ENCODE assay signal across 8 cellular contexts in the genomic region with DNA sequence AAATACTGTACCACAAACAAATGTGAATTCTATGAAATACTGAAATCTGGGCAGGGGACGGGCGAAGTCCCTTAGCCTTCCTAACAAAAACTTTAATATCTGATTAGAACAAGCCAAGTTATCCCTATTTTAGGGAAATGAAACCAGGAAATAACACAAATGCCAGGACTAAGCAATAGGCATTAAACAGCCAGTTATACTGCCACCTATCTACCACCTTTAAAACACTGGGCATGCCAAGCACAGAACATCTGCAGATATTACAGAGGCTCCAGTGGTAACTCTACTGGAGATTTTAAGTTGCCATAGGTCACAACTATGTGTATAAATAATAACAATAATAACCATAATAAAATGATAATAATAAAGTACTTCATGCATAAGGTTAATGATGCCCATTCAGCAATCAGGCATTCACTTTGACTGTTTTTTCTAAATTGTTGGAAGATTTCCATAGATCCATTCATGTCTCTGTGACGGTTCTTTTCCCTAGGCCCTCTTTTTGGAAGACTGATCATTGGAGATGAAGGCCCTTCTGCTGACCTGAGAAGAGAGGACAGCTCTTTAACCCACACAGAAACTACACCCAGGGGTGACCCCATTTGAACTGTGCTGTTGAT.
A peak's percentile ranks its signal among the peaks of the same experiment; 100 is the strongest.
DNase-seq lines count a peak whose midpoint lies in the region; ATAC-seq and TF ChIP-seq lines count a peak whose summit lies in the region.

No MANE protein-coding gene starts in this region.

- no peaks in the 10 kb centered on the region for H3K36me3 Mint-ChIP-seq in glutamatergic neuron (ENCODE audit: unreplicated experiment)
- no peaks in the 10 kb centered on the region for H3K36me3 Mint-ChIP-seq in naive thymus-derived CD4-positive, alpha-beta T cell

- H3K4me3 Mint-ChIP-seq in glutamatergic neuron (ENCODE audit: unreplicated experiment) = no peak overlapping the region
- H3K4me3 Mint-ChIP-seq in naive thymus-derived CD4-positive, alpha-beta T cell = no peak overlapping the region

- BruUV-seq in A673 (replicated peaks; lab: Mats Ljungman, UMichigan) = no TSS peak

- H3K27me3 ChIP-seq in A673 (replicated peaks; ENCODE audit: insufficient read depth, low read depth, low read length, poor library complexity) = no peaks in the 10 kb centered on the region
- no peaks in the 10 kb centered on the region for H3K27me3 ChIP-seq in naive thymus-derived CD4-positive, alpha-beta T cell (ENCODE audit: control insufficient read depth in 2 of 2, insufficient read depth in 2 of 2, low read length in 2 of 2)

- H3K27me3 Mint-ChIP-seq in glutamatergic neuron (ENCODE audit: unreplicated experiment) = peaks cover 5% of the 10 kb centered on the region
- H3K27me3 Mint-ChIP-seq in naive thymus-derived CD4-positive, alpha-beta T cell = no peaks in the 10 kb centered on the region

- H3K9me3 Mint-ChIP-seq in glutamatergic neuron (ENCODE audit: unreplicated experiment) = peaks cover 3% of the 10 kb centered on the region
- H3K9me3 Mint-ChIP-seq in naive thymus-derived CD4-positive, alpha-beta T cell = peaks cover 0 to 5% (median 0%) of the 10 kb centered on the region in 11 donors

- ATAC-seq in GM19324 (IDR thresholded peaks at IDR 0.05; ENCODE audit: low FRiP score, unreplicated experiment) = no peak
- no peak for ATAC-seq in naive thymus-derived CD4-positive, alpha-beta T cell

- H3K27ac Mint-ChIP-seq in glutamatergic neuron (ENCODE audit: unreplicated experiment) = peak overlapping the region; percentile 38
- H3K27ac Mint-ChIP-seq in naive thymus-derived CD4-positive, alpha-beta T cell = no peak overlapping the region

- intact Hi-C loops in A673 (cut with micrococcal nuclease; ENCODE audit: unreplicated experiment) = loop anchor here (10.0 kb wide), 1 partner anchor 753 kb away; no protein-coding TSS in a partner anchor
- intact Hi-C loops in naive thymus-derived CD4-positive, alpha-beta T cell (cut with micrococcal nuclease) = no loop called here
- intact Hi-C loops in posterior vena cava (cut with DNase I) = no loop called here

- DNase-seq in A673 (ENCODE audit: low spot score) (peak; percentile 40), GM13977 (ENCODE audit: low spot score) (no peak), OCI-M1 (lab: John Stamatoyannopoulos, UW) (peak; percentile 40), glutamatergic neuron (no peak), NCI-H2029 (lab: John Stamatoyannopoulos, UW) (no peak), posterior vena cava (ENCODE audit: low spot score) (no peak)
- no peak for DNase-seq in naive thymus-derived CD4-positive, alpha-beta T cell

- H3K4me1 ChIP-seq in A673 (ENCODE audit: insufficient read depth, low read length, poor library complexity, severe bottlenecking) = peaks cover 11% of the 10 kb centered on the region
- no peaks in the 10 kb centered on the region for H3K4me1 ChIP-seq in naive thymus-derived CD4-positive, alpha-beta T cell (ENCODE audit: control insufficient read depth in 2 of 2, insufficient read depth in 2 of 2, low read length in 2 of 2)

- no peaks in the 10 kb centered on the region for H3K9me3 ChIP-seq in A673 (ENCODE audit: low read depth, low read length, poor library complexity, severe bottlenecking)
- no peaks in the 10 kb centered on the region for H3K9me3 ChIP-seq in naive thymus-derived CD4-positive, alpha-beta T cell (ENCODE audit: control insufficient read depth in 2 of 3, low read length in 3 of 3)

- in situ Hi-C loops in GM13977 (cut with MboI; ENCODE audit: low pct_unique_long_range_greater_than_20kb, low sequenced_read_pairs, unreplicated experiment) = loop anchor here (25.0 kb wide), 1 partner anchor 339 kb away; no protein-coding TSS in a partner anchor

- H3K27ac ChIP-seq in A673 (ENCODE audit: low read depth, low read length, poor library complexity, severe bottlenecking) = no peak overlapping the region
- no peak overlapping the region for H3K27ac ChIP-seq in naive thymus-derived CD4-positive, alpha-beta T cell (ENCODE audit: low read depth, low read length)

- no peaks in the 10 kb centered on the region for H3K36me3 ChIP-seq in A673 (ENCODE audit: insufficient read depth, low read length, poor library complexity, severe bottlenecking)
- no peaks in the 10 kb centered on the region for H3K36me3 ChIP-seq in naive thymus-derived CD4-positive, alpha-beta T cell (ENCODE audit: control insufficient read depth in 2 of 3, insufficient read depth in 3 of 3, low read length in 3 of 3)

- no peak overlapping the region for H3K4me3 ChIP-seq in A673 (ENCODE audit: low read depth, low read length, poor library complexity, severe bottlenecking)
- no peak overlapping the region for H3K4me3 ChIP-seq in naive thymus-derived CD4-positive, alpha-beta T cell (ENCODE audit: low read length)

- TF ChIP-seq CTCF in A673 (conservative IDR thresholded peaks at IDR 0.05; ENCODE audit: low read depth, low read length) = peak; percentile 80
- TF ChIP-seq CTCF in GM13977 (IDR thresholded peaks at IDR 0.05; ENCODE audit: extremely low read depth, insufficient read depth, missing control alignments) = peak; percentile 43
- TF ChIP-seq CTCF in glutamatergic neuron (IDR thresholded peaks at IDR 0.05; ENCODE audit: partially characterized antibody, unreplicated experiment) = no peak

- POLR2A ChIA-PET in A673 (lab: Charles Lee; ENCODE audit: low non-redundant PET) = no interaction called here
- POLR2A ChIA-PET in naive thymus-derived CD4-positive, alpha-beta T cell (lab: Charles Lee) = no interaction called here

- CTCF ChIA-PET in A673 (lab: Charles Lee) = interaction anchor here (0.5 kb wide), 1 partner anchor 10 kb away, joined by 4 read pairs; no protein-coding TSS in a partner anchor
- CTCF ChIA-PET in naive thymus-derived CD4-positive, alpha-beta T cell (lab: Charles Lee) = no interaction called here

- H3K4me1 Mint-ChIP-seq in glutamatergic neuron (ENCODE audit: low read depth, unreplicated experiment) = peaks cover 35% of the 10 kb centered on the region
- no peaks in the 10 kb centered on the region for H3K4me1 Mint-ChIP-seq in naive thymus-derived CD4-positive, alpha-beta T cell

Comparison
In these comparisons a context has a peak if more than half of its experiments do, and no peak if none do; other contexts are left out.
1. DNase-seq: peak in A673 (single experiment) and OCI-M1 (single experiment); none in GM13977 (single experiment), glutamatergic neuron (single experiment), NCI-H2029 (single experiment), naive thymus-derived CD4-positive, alpha-beta T cell (0 of 9) and posterior vena cava (single experiment).